ENCODE assay signal across 8 cellular contexts in genomic region chr15:90666135-90666909, GRCh38. TPM values are rescaled to one million over a fixed set of nuclear protein-coding genes. Genes with fewer than 3 reads are reported as not detected.
DNase-seq lines count a peak whose midpoint lies in the region; ATAC-seq, FAIRE-seq and TF ChIP-seq lines count a peak whose summit lies in the region.

No MANE protein-coding gene starts in this region.

- peaks cover 9% of the 10 kb centered on the region for H3K27me3 Mint-ChIP-seq in endothelial cell (ENCODE audit: unreplicated experiment)

- no peak for TF ChIP-seq EP300 in sigmoid colon (IDR thresholded peaks at IDR 0.05)

- no peaks in the 10 kb centered on the region for H4K20me1 ChIP-seq in DOHH2 (ENCODE audit: control insufficient read depth, insufficient read depth, low read depth, low read length)
- no peaks in the 10 kb centered on the region for H4K20me1 ChIP-seq in OCI-LY7 (ENCODE audit: insufficient read depth, low read length)

- H3K9me3 Mint-ChIP-seq in endothelial cell (ENCODE audit: unreplicated experiment): no peaks in the 10 kb centered on the region

- H2AFZ ChIP-seq in OCI-LY7 (ENCODE audit: low read length): no peak overlapping the region

- no peaks in the 10 kb centered on the region for H3K36me3 Mint-ChIP-seq in endothelial cell (ENCODE audit: low read depth, unreplicated experiment)

- 87 to 93% methylated on average over 14 of the region's 14 CpGs for WGBS in sigmoid colon, 2 donors

- intact Hi-C loops in OCI-LY7 (cut with micrococcal nuclease; ENCODE audit: unreplicated experiment) (no loop called here), sigmoid colon (cut with DNase I) (loop anchor here (5.0 kb wide), 1 partner anchor 51 kb away; the partner anchor contains the start of gene BLM)

- peak overlapping the region; percentile 95 for H3K4me2 ChIP-seq in DOHH2 (ENCODE audit: low read length)
- peak overlapping the region; percentile 84; the same call in 1 of the 2 replicates for H3K4me2 ChIP-seq in OCI-LY7 (ENCODE audit: low read length)

- H3K4me1 Mint-ChIP-seq in endothelial cell (ENCODE audit: unreplicated experiment): peaks cover 12% of the 10 kb centered on the region

- peaks cover 6% of the 10 kb centered on the region; the same call in 1 of the 2 replicates for H3K9me3 ChIP-seq in DOHH2 (ENCODE audit: control insufficient read depth, insufficient read depth, low read length)
- no peaks in the 10 kb centered on the region; the same call in 1 of the 2 replicates for H3K9me3 ChIP-seq in OCI-LY7 (ENCODE audit: low read length)
- no peaks in the 10 kb centered on the region for H3K9me3 ChIP-seq in sigmoid colon

- no peak overlapping the region for H3K27ac Mint-ChIP-seq in endothelial cell (ENCODE audit: unreplicated experiment)

- no TSS peak for BruUV-seq in OCI-LY7 (replicated peaks; lab: Mats Ljungman, UMichigan)

- H3K4me3 ChIP-seq in DOHH2 (ENCODE audit: low read length) (peak overlapping the region; percentile 90), OCI-LY7 (ENCODE audit: low read depth, low read length, poor library complexity, severe bottlenecking) (no peak overlapping the region), sigmoid colon (peak overlapping the region in 3 of 4 donors; percentile 70 to 97 (median 84))

- CTCF ChIA-PET in OCI-LY7 (lab: Charles Lee; ENCODE audit: unreplicated experiment): no interaction called here

- no peaks in the 10 kb centered on the region for H3K27me3 ChIP-seq in DOHH2 (ENCODE audit: control insufficient read depth, low read length)
- no peaks in the 10 kb centered on the region for H3K27me3 ChIP-seq in sigmoid colon

- H3K36me3 ChIP-seq in DOHH2 (ENCODE audit: control insufficient read depth, low read length): peaks cover 22% of the 10 kb centered on the region
- no peaks in the 10 kb centered on the region; the same call in 1 of the 2 replicates for H3K36me3 ChIP-seq in OCI-LY7 (ENCODE audit: insufficient read depth, low read length)
- no peaks in the 10 kb centered on the region for H3K36me3 ChIP-seq in sigmoid colon

- H3K79me2 ChIP-seq in DOHH2 (ENCODE audit: control insufficient read depth, low read length) (peaks cover 30% of the 10 kb centered on the region), OCI-LY7 (ENCODE audit: insufficient read depth, low read depth, low read length) (no peaks in the 10 kb centered on the region)

- TF ChIP-seq CTCF in DOHH2 (IDR thresholded peaks at IDR 0.05; ENCODE audit: low read depth, low read length, poor library complexity, severe bottlenecking): no peak
- TF ChIP-seq CTCF in OCI-LY7 (conservative IDR thresholded peaks at IDR 0.05; ENCODE audit: low read length): no peak
- no peak for TF ChIP-seq CTCF in endothelial cell (IDR thresholded peaks at IDR 0.05; ENCODE audit: unreplicated experiment)
- no peak for TF ChIP-seq CTCF in sigmoid colon (IDR thresholded peaks at IDR 0.05)

- H3K9me2 ChIP-seq in DOHH2 (replicated peaks; ENCODE audit: control insufficient read depth, low read length) (no peaks in the 10 kb centered on the region), OCI-LY7 (ENCODE audit: insufficient read depth, low read length) (no peaks in the 10 kb centered on the region)

- peak overlapping the region; percentile 73 for H3K4me3 Mint-ChIP-seq in endothelial cell (ENCODE audit: unreplicated experiment)

- H3K27ac ChIP-seq in DOHH2 (ENCODE audit: low read depth, low read length) (peak overlapping the region; percentile 99), OCI-LY7 (ENCODE audit: low read depth, low read length, poor library complexity, severe bottlenecking) (no peak overlapping the region), sigmoid colon (peak overlapping the region; percentile 81 to 88 (median 88))

- H3K4me1 ChIP-seq in DOHH2 (ENCODE audit: control insufficient read depth, low read length) (peaks cover 77% of the 10 kb centered on the region), OCI-LY7 (ENCODE audit: insufficient read depth, low read length, poor library complexity, severe bottlenecking) (peaks cover 29% of the 10 kb centered on the region), sigmoid colon (peaks cover 0 to 13% (median 8%) of the 10 kb centered on the region in 4 donors)

- H3F3A ChIP-seq in DOHH2 (ENCODE audit: control insufficient read depth, insufficient read depth): peaks cover 53% of the 10 kb centered on the region

- DNase-seq in OCI-LY7 (ENCODE audit: low spot score) (no peak), endothelial cell (ENCODE audit: low spot score) (no peak), sigmoid colon (no peak), NCI-H2081 treated with DMSO at 0.1 percent for 48 hours (lab: John Stamatoyannopoulos, UW) (no peak), H54 (ENCODE audit: insufficient read length, low spot score) (no peak)

- TF ChIP-seq POLR2A in sigmoid colon (IDR thresholded peaks at IDR 0.05) (no peak), H54 (IDR thresholded peaks at IDR 0.05; ENCODE audit: low read depth, low read length) (no peak)

- POLR2A ChIA-PET in OCI-LY7 (lab: Charles Lee): no interaction called here

- no peak for ATAC-seq in HG03196 (IDR thresholded peaks at IDR 0.05; ENCODE audit: unreplicated experiment)
- ATAC-seq in GM21723 (IDR thresholded peaks at IDR 0.05; ENCODE audit: unreplicated experiment): no peak

- no peak for FAIRE-seq in H54 (lab: Jason Lieb, UNC)

RNA-seq across cellular contexts. Expression of gene BLM, which starts 50.8 kb away (rescaled TPM):
- 47.1 and 52.8 TPM in 2 replicates for total RNA-seq in OCI-LY7 (2014; rRNA removed; shearing (Covaris generic))
- total RNA-seq in OCI-LY7 (2022) (51.8 and 55.4 TPM in 2 replicates), endothelial cell (ENCODE audit: unreplicated experiment) (11.5 TPM), sigmoid colon (under 1 TPM in 3 of 4 donors, not detected in 1; 0.54 to 0.99 (median 0.71) TPM)
- 1 to 10 TPM in 2 of 3 donors, under 1 TPM in 1; 0.60 to 6.2 (median 3.0) TPM for polyA plus RNA-seq in sigmoid colon
